11 cellular contexts compared by ENCODE assay signal in genomic region chr6:67630146-67630545, GRCh38.
DNase-seq lines count a peak whose midpoint lies in the region; ATAC-seq and TF ChIP-seq lines count a peak whose summit lies in the region.
"Had no signal": no experiment of that assay in that cellular context is flagged by ENCODE, and none has a peak within 500 bp of the region (broad histone marks: within the 10 kb centered on the region; RNA-seq: fewer than 3 reads in every experiment).

No MANE protein-coding gene starts in this region.

- TF ChIP-seq CTCF in MM.1S (IDR thresholded peaks at IDR 0.05; ENCODE audit: low read length), result no peak

- H3K27me3 ChIP-seq in MM.1S (replicated peaks; ENCODE audit: insufficient read depth, low read length), result no peaks in the 10 kb centered on the region
- H3K27me3 ChIP-seq: neutrophil had no signal

- H3K4me2 ChIP-seq in MM.1S (ENCODE audit: low read depth, low read length), result no peak overlapping the region

- H3K27ac ChIP-seq in MM.1S (ENCODE audit: low read length), result no peak overlapping the region
- H3K27ac ChIP-seq: neutrophil had no signal

- H3K4me1 ChIP-seq in MM.1S (ENCODE audit: low read length), result no peaks in the 10 kb centered on the region

- no peaks in the 10 kb centered on the region for H4K20me1 ChIP-seq in MM.1S (ENCODE audit: insufficient read depth, low read length)

- no peaks in the 10 kb centered on the region for H3K9me3 ChIP-seq in MM.1S (replicated peaks; ENCODE audit: insufficient read depth, low read length)
- H3K9me3 ChIP-seq: neutrophil had no signal

- ATAC-seq in HG03521 (IDR thresholded peaks at IDR 0.05; ENCODE audit: unreplicated experiment) (no peak), HG02798 (IDR thresholded peaks at IDR 0.05; ENCODE audit: poor library complexity, unreplicated experiment) (no peak)

- no peak overlapping the region for H3K9ac ChIP-seq in MM.1S (ENCODE audit: low read length)

- no peak overlapping the region for H3K4me3 ChIP-seq in MM.1S (ENCODE audit: low read length)

- no peaks in the 10 kb centered on the region for H3K79me2 ChIP-seq in MM.1S (ENCODE audit: low read length)

- no peaks in the 10 kb centered on the region for H3F3A ChIP-seq in MM.1S (ENCODE audit: insufficient read depth, low read length)

- H3K9me2 ChIP-seq in MM.1S (replicated peaks; ENCODE audit: insufficient read depth, low read length), result no peaks in the 10 kb centered on the region

- peak; percentile 20 for DNase-seq in AG08396 (ENCODE audit: low spot score)
- peak; percentile 19 for DNase-seq in MM.1S
- peak; percentile 94 for DNase-seq in astrocyte of the hippocampus (ENCODE audit: low read depth, low spot score)
- peak; percentile 7 for DNase-seq in kidney tubule cell (ENCODE audit: low spot score)
- no peak for DNase-seq in CD1c-positive myeloid dendritic cell (ENCODE audit: extremely low spot score)
- no peak for DNase-seq in activated T-cell treated with anti-CD3 and anti-CD28 coated beads, Interleukin-2, amount 50 U/mL, for 48 hours
- DNase-seq: C1 segment of cervical spinal cord, NCI-H1417 treated with DMSO at 0.1 percent for 48 hours had no signal

- no peak overlapping the region for H2AFZ ChIP-seq in MM.1S (ENCODE audit: low read length)

- no peaks in the 10 kb centered on the region for H3K36me3 ChIP-seq in MM.1S (replicated peaks; ENCODE audit: insufficient read depth, low read length)
- H3K36me3 ChIP-seq: neutrophil had no signal

Comparison
In these comparisons a context has a peak if more than half of its experiments do, and no peak if none do; other contexts are left out.
1. DNase-seq: peak in AG08396 (single experiment), MM.1S (single experiment), astrocyte of the hippocampus (single experiment) and kidney tubule cell (single experiment); none in CD1c-positive myeloid dendritic cell (single experiment) and activated T-cell treated with anti-CD3 and anti-CD28 coated beads, Interleukin-2, amount 50 U/mL, for 48 hours (0 of 2).